Comparison of ENCODE assay signal across 8 cellular contexts in the genomic region with DNA sequence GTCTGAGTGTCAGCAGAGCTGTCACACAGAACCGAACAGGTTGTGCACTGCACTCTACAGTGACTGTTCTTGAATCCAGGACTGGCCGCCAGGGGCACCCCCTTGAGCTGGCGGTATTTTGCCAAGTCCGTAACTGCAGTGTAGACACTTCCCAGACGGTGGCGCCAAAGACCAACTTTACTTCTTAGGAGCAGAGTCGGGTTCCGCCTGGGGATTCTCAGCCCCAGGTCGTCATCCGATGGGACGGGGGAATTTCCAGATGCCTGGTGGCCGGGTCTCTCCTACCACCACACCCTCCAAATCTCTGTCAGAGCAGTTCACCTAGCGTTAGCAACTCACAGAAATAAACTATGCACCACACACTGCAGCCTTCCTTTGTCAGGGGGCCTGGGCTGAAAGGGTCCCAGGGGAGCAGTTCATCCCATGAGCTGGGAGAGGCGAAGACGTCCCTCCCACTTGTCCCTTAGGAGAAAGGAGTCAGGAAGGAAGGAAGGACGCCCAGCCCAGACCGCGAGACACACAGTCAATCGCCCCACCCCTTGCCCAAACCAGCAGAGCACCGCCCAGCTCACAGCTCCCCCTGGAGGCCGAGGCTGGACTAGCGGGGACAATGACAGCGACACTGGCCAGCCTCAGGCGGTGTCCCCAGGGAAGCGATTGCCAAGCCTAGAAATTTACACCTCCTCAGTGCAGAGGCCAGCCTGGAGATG. TPM values are rescaled to one million over a fixed set of nuclear protein-coding genes. Genes with fewer than 3 reads are reported as not detected.
DNase-seq lines count a peak whose midpoint lies in the region; ATAC-seq and TF ChIP-seq lines count a peak whose summit lies in the region.

No MANE protein-coding gene starts in this region.

- ATAC-seq in GM19351 (IDR thresholded peaks at IDR 0.05; ENCODE audit: unreplicated experiment) (peak; percentile 73), HG03520 (IDR thresholded peaks at IDR 0.05; ENCODE audit: unreplicated experiment) (peak; percentile 72), left lung (peak; percentile 99)

- peaks cover 22% of the 10 kb centered on the region for H3K27me3 Mint-ChIP-seq in activated CD4-positive, alpha-beta T cell treated with anti-CD3 and anti-CD28 coated beads, Interleukin-2, amount 10 ng/mL, durations not matched to agents 7 days and 5 days
- H3K27me3 Mint-ChIP-seq in dendritic cell treated with granulocyte-macrophage colony-stimulating factor and Interleukin-4, amounts not matched to agents 40 ng/mL and 50 ng/mL, for 4 days, result peaks cover 27% of the 10 kb centered on the region

- H3K4me3 Mint-ChIP-seq in activated CD4-positive, alpha-beta T cell treated with anti-CD3 and anti-CD28 coated beads, Interleukin-2, amount 10 ng/mL, durations not matched to agents 7 days and 5 days, result peak overlapping the region; percentile 75
- peak overlapping the region; percentile 84 for H3K4me3 Mint-ChIP-seq in dendritic cell treated with granulocyte-macrophage colony-stimulating factor and Interleukin-4, amounts not matched to agents 40 ng/mL and 50 ng/mL, for 4 days

- H3K9me3 ChIP-seq in left lung, result no peaks in the 10 kb centered on the region

- H3K27ac ChIP-seq in C4-2B (peak overlapping the region; percentile 63), left lung (peak overlapping the region; percentile 91 to 95)

- H3K4me1 ChIP-seq in left lung, result peaks cover 0 to 30% of the 10 kb centered on the region in 2 donors

- H3K36me3 ChIP-seq in left lung, result no peaks in the 10 kb centered on the region

- H3K9me3 Mint-ChIP-seq in activated CD4-positive, alpha-beta T cell treated with anti-CD3 and anti-CD28 coated beads, Interleukin-2, amount 10 ng/mL, durations not matched to agents 7 days and 5 days, result no peaks in the 10 kb centered on the region
- no peaks in the 10 kb centered on the region for H3K9me3 Mint-ChIP-seq in dendritic cell treated with granulocyte-macrophage colony-stimulating factor and Interleukin-4, amounts not matched to agents 40 ng/mL and 50 ng/mL, for 4 days

- intact Hi-C loops in dendritic cell treated with granulocyte-macrophage colony-stimulating factor and Interleukin-4, amounts not matched to agents 40 ng/mL and 50 ng/mL, for 4 days (cut with micrococcal nuclease), result loop anchor here (1.0 kb wide), 3 partner anchors 41 to 285 kb away; a partner anchor contains a TSS
- intact Hi-C loops in left lung (cut with DNase I), result no loop called here

- H3K27ac Mint-ChIP-seq in activated CD4-positive, alpha-beta T cell treated with anti-CD3 and anti-CD28 coated beads, Interleukin-2, amount 10 ng/mL, durations not matched to agents 7 days and 5 days, result peak overlapping the region; percentile 93
- H3K27ac Mint-ChIP-seq in dendritic cell treated with granulocyte-macrophage colony-stimulating factor and Interleukin-4, amounts not matched to agents 40 ng/mL and 50 ng/mL, for 4 days, result peak overlapping the region; percentile 99

- no peaks in the 10 kb centered on the region for H3K36me3 Mint-ChIP-seq in activated CD4-positive, alpha-beta T cell treated with anti-CD3 and anti-CD28 coated beads, Interleukin-2, amount 10 ng/mL, durations not matched to agents 7 days and 5 days (ENCODE audit: low read depth)
- no peaks in the 10 kb centered on the region for H3K36me3 Mint-ChIP-seq in dendritic cell treated with granulocyte-macrophage colony-stimulating factor and Interleukin-4, amounts not matched to agents 40 ng/mL and 50 ng/mL, for 4 days (ENCODE audit: low read depth)

- no peaks in the 10 kb centered on the region for H3K27me3 ChIP-seq in left lung

- H3K4me1 Mint-ChIP-seq in activated CD4-positive, alpha-beta T cell treated with anti-CD3 and anti-CD28 coated beads, Interleukin-2, amount 10 ng/mL, durations not matched to agents 7 days and 5 days, result peaks cover 45% of the 10 kb centered on the region
- H3K4me1 Mint-ChIP-seq in dendritic cell treated with granulocyte-macrophage colony-stimulating factor and Interleukin-4, amounts not matched to agents 40 ng/mL and 50 ng/mL, for 4 days (ENCODE audit: low read depth), result peaks cover 68% of the 10 kb centered on the region

- DNase-seq in NCI-H526 (lab: John Stamatoyannopoulos, UW) (peak; percentile 87 to 93), left lung (peak; percentile 95 to 98)
- peak; percentile 98 for DNase-seq in activated CD4-positive, alpha-beta T cell treated with anti-CD3 and anti-CD28 coated beads, Interleukin-2, amount 10 ng/mL, durations not matched to agents 7 days and 5 days
- peak; percentile 94 for DNase-seq in stimulated activated CD4-positive, alpha-beta T cell treated with anti-CD3 and anti-CD28 coated beads, Interleukin-2, amount 100 ng/mL, for 4 hours (ENCODE audit: low read depth)

- peak; percentile 99 for TF ChIP-seq CTCF in C4-2B (conservative IDR thresholded peaks at IDR 0.05)
- TF ChIP-seq CTCF in left lung (IDR thresholded peaks at IDR 0.05), result peak; percentile 71 to 84

- CTCF ChIA-PET in activated CD4-positive, alpha-beta T cell treated with anti-CD3 and anti-CD28 coated beads, Interleukin-2, amount 10 ng/mL, durations not matched to agents 7 days and 5 days (lab: Charles Lee), result interaction anchor here (0.5 to 6.1 kb wide), 90 partner anchors 11 to 741 kb away, joined by 3 to 195 read pairs (median 4); a partner anchor contains a TSS

- POLR2A ChIA-PET in activated CD4-positive, alpha-beta T cell treated with anti-CD3 and anti-CD28 coated beads, Interleukin-2, amount 10 ng/mL, durations not matched to agents 7 days and 5 days (lab: Charles Lee), result interaction anchor here (1.0 kb wide), 1 partner anchor 139 kb away, joined by 6 read pairs; a partner anchor contains a TSS

- peak overlapping the region; percentile 27 to 44 for H3K4me3 ChIP-seq in left lung

RNA-seq across cellular contexts. Expression of a gene that starts 7.4 kb away (rescaled TPM):
- 10 to 100 TPM; 12.8 to 15.8 TPM for total RNA-seq in activated CD4-positive, alpha-beta T cell treated with anti-CD3 and anti-CD28 coated beads, Interleukin-2, amount 10 ng/mL, durations not matched to agents 7 days and 5 days
- 100 to 1,000 TPM in 1 of 2 donors, 10 to 100 TPM in 1; 76.4 to 123 TPM for total RNA-seq in left lung

RNA-seq across cellular contexts. Expression of a gene that starts 37.9 kb away (rescaled TPM):
- not detected for total RNA-seq in activated CD4-positive, alpha-beta T cell treated with anti-CD3 and anti-CD28 coated beads, Interleukin-2, amount 10 ng/mL, durations not matched to agents 7 days and 5 days
- total RNA-seq in left lung, result 1 to 10 TPM; 1.5 to 1.9 TPM

RNA-seq across cellular contexts. Expression of a gene that starts 40.3 kb away (rescaled TPM):
- total RNA-seq in activated CD4-positive, alpha-beta T cell treated with anti-CD3 and anti-CD28 coated beads, Interleukin-2, amount 10 ng/mL, durations not matched to agents 7 days and 5 days, result 10 to 100 TPM; 52.1 to 60.3 TPM
- 100 to 1,000 TPM; 142 to 185 TPM for total RNA-seq in left lung

RNA-seq across cellular contexts. Expression of a gene that starts 41.1 kb away (rescaled TPM):
- total RNA-seq in activated CD4-positive, alpha-beta T cell treated with anti-CD3 and anti-CD28 coated beads, Interleukin-2, amount 10 ng/mL, durations not matched to agents 7 days and 5 days, result 10 to 100 TPM; 87.1 to 98.5 TPM
- 10 to 100 TPM; 27.8 to 35.1 TPM for total RNA-seq in left lung

Comparison
In these comparisons a context has a peak if more than half of its experiments do, and no peak if none do; other contexts are left out.
1. Peak in every context shown above with its lines: DNase-seq, ATAC-seq, H3K4me3 ChIP-seq and H3K27ac ChIP-seq.
2. RNA of a gene that starts 7.4 kb away (total RNA-seq): 76.4 to 123 TPM in left lung; 12.8 to 15.8 TPM in activated CD4-positive, alpha-beta T cell treated with anti-CD3 and anti-CD28 coated beads, Interleukin-2, amount 10 ng/mL, durations not matched to agents 7 days and 5 days; every median in the first group is over 4 times any median in the second.